In the genomic region with DNA sequence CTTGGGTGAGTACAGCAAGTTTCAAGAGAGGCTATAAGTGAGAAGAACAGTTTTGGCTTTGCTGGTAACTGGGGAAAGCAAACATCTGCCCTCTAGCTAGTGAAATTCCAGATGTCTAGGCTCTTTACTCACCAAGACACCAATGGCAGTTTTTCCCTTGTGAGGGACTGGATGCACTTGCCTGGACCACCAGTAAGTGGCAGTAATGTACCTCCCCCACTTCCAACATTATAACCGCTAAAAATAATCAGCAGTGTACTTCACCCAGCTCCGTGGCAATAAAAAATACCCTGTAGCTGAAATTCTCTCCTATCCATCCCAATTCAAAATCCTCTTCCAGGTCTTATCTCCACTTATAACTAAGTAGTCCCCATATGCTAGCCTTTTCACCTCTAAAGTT, we compare ENCODE assay signal across 8 cellular contexts.
DNase-seq lines count a peak whose midpoint lies in the region; ATAC-seq, FAIRE-seq and TF ChIP-seq lines count a peak whose summit lies in the region.

No MANE protein-coding gene starts in this region.

- ATAC-seq in HepG2 (peak; percentile 92), HG03457 (IDR thresholded peaks at IDR 0.05; ENCODE audit: unreplicated experiment) (no peak)

- no peak overlapping the region for H3K27ac ChIP-seq in HepG2 (ENCODE audit: extremely low read length, insufficient read depth, low read length)

- H3K4me1 ChIP-seq in HepG2 (ENCODE audit: insufficient read depth, low read length): no peaks in the 10 kb centered on the region

- TF ChIP-seq CTCF in HFFc6 (IDR thresholded peaks at IDR 0.05) (peak; percentile 86), chondrocyte (IDR thresholded peaks at IDR 0.05) (peak; percentile 91), HepG2 (CRISPR knock-in tag; IDR thresholded peaks at IDR 0.05) (peak; percentile 66)

- no peak overlapping the region for H3K4me2 ChIP-seq in HepG2 (ENCODE audit: low read depth, low read length)

- TF ChIP-seq POLR2A in HepG2 (IDR thresholded peaks at IDR 0.05; ENCODE audit: insufficient read depth in 1 of 2, low read depth in 2 of 2, low read length in 2 of 2): no peak

- no peak overlapping the region for H2AFZ ChIP-seq in HepG2 (ENCODE audit: low read length)

- no peaks in the 10 kb centered on the region for H3K27me3 ChIP-seq in HepG2 (ENCODE audit: control insufficient read depth in 1 of 2, insufficient read depth in 2 of 2, low read length in 2 of 2)

- H3K9me3 Mint-ChIP-seq in activated CD4-positive, alpha-beta T cell treated with anti-CD3 and anti-CD28 coated beads, Interleukin-2, amount 10 ng/mL, durations not matched to agents 7 days and 5 days: no peaks in the 10 kb centered on the region
- H3K9me3 Mint-ChIP-seq in activated CD4-positive, alpha-beta T cell treated with anti-CD3 and anti-CD28 coated beads, Interleukin-2, amount 10 ng/mL, durations not matched to agents 24 days and 14 days: no peaks in the 10 kb centered on the region
- H3K9me3 Mint-ChIP-seq in HFFc6 (no peaks in the 10 kb centered on the region), chondrocyte (ENCODE audit: low read depth) (no peaks in the 10 kb centered on the region)

- peaks cover 41% of the 10 kb centered on the region for H3K36me3 Mint-ChIP-seq in activated CD4-positive, alpha-beta T cell treated with anti-CD3 and anti-CD28 coated beads, Interleukin-2, amount 10 ng/mL, durations not matched to agents 7 days and 5 days (ENCODE audit: low read depth)
- H3K36me3 Mint-ChIP-seq in activated CD4-positive, alpha-beta T cell treated with anti-CD3 and anti-CD28 coated beads, Interleukin-2, amount 10 ng/mL, durations not matched to agents 24 days and 14 days (ENCODE audit: low read depth): peaks cover 44% of the 10 kb centered on the region
- H3K36me3 Mint-ChIP-seq in HFFc6 (ENCODE audit: low read depth) (no peaks in the 10 kb centered on the region), chondrocyte (ENCODE audit: low read depth) (no peaks in the 10 kb centered on the region)

- FAIRE-seq in HepG2 (lab: Jason Lieb, UNC): peak; percentile 73

- H3K9ac ChIP-seq in HepG2 (ENCODE audit: insufficient read depth, low read depth, low read length): no peak overlapping the region

- H3K27me3 Mint-ChIP-seq in activated CD4-positive, alpha-beta T cell treated with anti-CD3 and anti-CD28 coated beads, Interleukin-2, amount 10 ng/mL, durations not matched to agents 7 days and 5 days: no peaks in the 10 kb centered on the region
- H3K27me3 Mint-ChIP-seq in activated CD4-positive, alpha-beta T cell treated with anti-CD3 and anti-CD28 coated beads, Interleukin-2, amount 10 ng/mL, durations not matched to agents 24 days and 14 days: no peaks in the 10 kb centered on the region
- H3K27me3 Mint-ChIP-seq in HFFc6 (ENCODE audit: insufficient read depth) (no peaks in the 10 kb centered on the region; the same call in 1 of the 2 replicates), chondrocyte (ENCODE audit: low read depth) (no peaks in the 10 kb centered on the region)

- H4K20me1 ChIP-seq in HepG2 (ENCODE audit: insufficient read depth, low read length): no peaks in the 10 kb centered on the region

- no peak overlapping the region for H3K4me3 Mint-ChIP-seq in activated CD4-positive, alpha-beta T cell treated with anti-CD3 and anti-CD28 coated beads, Interleukin-2, amount 10 ng/mL, durations not matched to agents 7 days and 5 days
- no peak overlapping the region for H3K4me3 Mint-ChIP-seq in activated CD4-positive, alpha-beta T cell treated with anti-CD3 and anti-CD28 coated beads, Interleukin-2, amount 10 ng/mL, durations not matched to agents 24 days and 14 days
- peak overlapping the region; percentile 29; the same call in 1 of the 2 replicates for H3K4me3 Mint-ChIP-seq in HFFc6
- H3K4me3 Mint-ChIP-seq in chondrocyte (ENCODE audit: unreplicated experiment): no peak overlapping the region

- WGBS in HepG2 (ENCODE audit: low lambda C conversion rate): 6% methylated on average over 2 of the region's 2 CpGs

- CTCF ChIA-PET in activated CD4-positive, alpha-beta T cell treated with anti-CD3 and anti-CD28 coated beads, Interleukin-2, amount 10 ng/mL, durations not matched to agents 7 days and 5 days (lab: Charles Lee): interaction anchor here (0.5 to 0.7 kb wide), 2 partner anchors 13 to 37 kb away, joined by 3 read pairs; no protein-coding TSS in a partner anchor
- CTCF ChIA-PET in HepG2 (lab: Yijun Ruan, JAX; ENCODE audit: low intra/inter-chr PET ratio, low total read pairs): no interaction called here

- no peaks in the 10 kb centered on the region for H3K36me3 ChIP-seq in HepG2 (replicated peaks in 1 of 2; ENCODE audit: control insufficient read depth in 1 of 2, insufficient read depth in 2 of 2, low read length in 2 of 2)

- H3K79me2 ChIP-seq in HepG2 (ENCODE audit: insufficient read depth, low read length): no peaks in the 10 kb centered on the region

- BruUV-seq in HepG2 (replicated peaks; lab: Mats Ljungman, UMichigan): no TSS peak

- H3K9me3 ChIP-seq in HepG2 (ENCODE audit: low read length): no peaks in the 10 kb centered on the region

- DNase-seq in activated CD4-positive, alpha-beta T cell treated with anti-CD3 and anti-CD28 coated beads, Interleukin-2, amount 10 ng/mL, durations not matched to agents 7 days and 5 days: peak; percentile 16
- no peak for DNase-seq in activated CD4-positive, alpha-beta T cell treated with anti-CD3 and anti-CD28 coated beads, Interleukin-2, amount 10 ng/mL, durations not matched to agents 24 days and 14 days
- DNase-seq in HFFc6 (peak; percentile 22), NCI-H460 (ENCODE audit: extremely low read depth, low read depth) (peak; percentile 18), chondrocyte (ENCODE audit: low spot score) (no peak), HepG2 (ENCODE audit: low spot score) (peak; percentile 16), LoVo (ENCODE audit: low spot score) (no peak)

- in situ Hi-C loops in HepG2 (cut with HindIII; ENCODE audit: extremely low pct_ligation_motif_present, low pct_unique_long_range_greater_than_20kb): no loop called here

- intact Hi-C loops in activated CD4-positive, alpha-beta T cell treated with anti-CD3 and anti-CD28 coated beads, Interleukin-2, amount 10 ng/mL, durations not matched to agents 24 days and 14 days (cut with micrococcal nuclease): no loop called here
- intact Hi-C loops in HepG2 (cut with micrococcal nuclease; ENCODE audit: unreplicated experiment): no loop called here

- POLR2A ChIA-PET in activated CD4-positive, alpha-beta T cell treated with anti-CD3 and anti-CD28 coated beads, Interleukin-2, amount 10 ng/mL, durations not matched to agents 7 days and 5 days (lab: Charles Lee): no interaction called here
- POLR2A ChIA-PET in HepG2 (lab: Yijun Ruan, JAX): no interaction called here

- no peak overlapping the region for H3K27ac Mint-ChIP-seq in activated CD4-positive, alpha-beta T cell treated with anti-CD3 and anti-CD28 coated beads, Interleukin-2, amount 10 ng/mL, durations not matched to agents 7 days and 5 days
- H3K27ac Mint-ChIP-seq in activated CD4-positive, alpha-beta T cell treated with anti-CD3 and anti-CD28 coated beads, Interleukin-2, amount 10 ng/mL, durations not matched to agents 24 days and 14 days: no peak overlapping the region
- H3K27ac Mint-ChIP-seq in HFFc6 (no peak overlapping the region), chondrocyte (ENCODE audit: unreplicated experiment) (no peak overlapping the region)

- TF ChIP-seq RAD21 in HepG2 (CRISPR knock-in tag; IDR thresholded peaks at IDR 0.05): no peak

- no peak overlapping the region for H3K4me3 ChIP-seq in HepG2 (replicated peaks in 1 of 3; ENCODE audit: insufficient read depth in 1 of 3, low read depth in 2 of 3, low read length in 3 of 3)

- H3K4me1 Mint-ChIP-seq in activated CD4-positive, alpha-beta T cell treated with anti-CD3 and anti-CD28 coated beads, Interleukin-2, amount 10 ng/mL, durations not matched to agents 7 days and 5 days: peaks cover 3% of the 10 kb centered on the region
- H3K4me1 Mint-ChIP-seq in activated CD4-positive, alpha-beta T cell treated with anti-CD3 and anti-CD28 coated beads, Interleukin-2, amount 10 ng/mL, durations not matched to agents 24 days and 14 days: peaks cover 2% of the 10 kb centered on the region
- H3K4me1 Mint-ChIP-seq in HFFc6 (ENCODE audit: low read depth) (peaks cover 12% of the 10 kb centered on the region; the same call in 1 of the 2 replicates), chondrocyte (ENCODE audit: low read depth) (peaks cover 11% of the 10 kb centered on the region)

- TF ChIP-seq EP300 in HepG2 (IDR thresholded peaks at IDR 0.05; ENCODE audit: low read depth in 2 of 2, low read length in 2 of 2): no peak
- no peak for TF ChIP-seq EP300 in HepG2 (CRISPR knock-in tag; IDR thresholded peaks at IDR 0.05; ENCODE audit: borderline replicate concordance)

TF ChIP-seq in HepG2, 621 proteins besides CTCF, POLR2A, EP300 and RAD21:
- peak; percentile 46; the same call in 1 of the 2 replicates for TF ChIP-seq SMC3 (IDR thresholded peaks at IDR 0.05; ENCODE audit: low read length)
- peak; percentile 54 for TF ChIP-seq STAG1 (CRISPR knock-in tag; IDR thresholded peaks at IDR 0.05)
- TF ChIP-seq ZNF317 (CRISPR knock-in tag; IDR thresholded peaks at IDR 0.05): no peak

Comparison
In these comparisons a context has a peak if more than half of its experiments do, and no peak if none do; other contexts are left out.
1. DNase-seq: peak in activated CD4-positive, alpha-beta T cell treated with anti-CD3 and anti-CD28 coated beads, Interleukin-2, amount 10 ng/mL, durations not matched to agents 7 days and 5 days (single experiment), HFFc6 (single experiment), NCI-H460 (single experiment) and HepG2 (single experiment); none in activated CD4-positive, alpha-beta T cell treated with anti-CD3 and anti-CD28 coated beads, Interleukin-2, amount 10 ng/mL, durations not matched to agents 24 days and 14 days (single experiment), chondrocyte (single experiment) and LoVo (single experiment).
2. Peak in every context shown above with its lines, with median percentiles within 50 percentile points of each other: CTCF ChIP-seq.